ENCODE assay signal across 8 cellular contexts in genomic region chr12:104215638-104216297, GRCh38. TPM values are rescaled to one million over a fixed set of nuclear protein-coding genes. Genes with fewer than 3 reads are reported as not detected.
DNase-seq lines count a peak whose midpoint lies in the region; ATAC-seq and TF ChIP-seq lines count a peak whose summit lies in the region.

Gene TXNRD1 (plus strand): TSS chr12:104215779. CDS start chr12:104215803, 24 bp downstream.

- no TSS peak for BruUV-seq in Panc1 (replicated peaks; lab: Mats Ljungman, UMichigan)

- in situ Hi-C loops in Panc1 (cut with HindIII; ENCODE audit: low pct_unique_long_range_greater_than_20kb, low sequenced_read_pairs), result no loop called here

- intact Hi-C loops in Panc1 (cut with micrococcal nuclease; ENCODE audit: unreplicated experiment), result no loop called here

- ATAC-seq in GM18519 (IDR thresholded peaks at IDR 0.05; ENCODE audit: low FRiP score, unreplicated experiment) (peak; percentile 82), HG02970 (IDR thresholded peaks at IDR 0.05; ENCODE audit: low FRiP score, unreplicated experiment) (peak; percentile 58), Panc1 (peak; percentile 35), foreskin keratinocyte (peak; percentile 47)
- peak; percentile 92 for ATAC-seq in stimulated activated naive CD8-positive, alpha-beta T cell treated with anti-CD3 and anti-CD28 coated beads, Interleukin-15, amount 100 ng/mL, for 72 hours

- H3K4me1 ChIP-seq in Panc1 (ENCODE audit: control insufficient read depth, insufficient read depth, low read length) (peaks cover 45% of the 10 kb centered on the region), foreskin keratinocyte (peaks cover 15% of the 10 kb centered on the region)

- H3K27ac Mint-ChIP-seq in neural crest cell (ENCODE audit: unreplicated experiment), result peak within 1 kb of the TSS; percentile 88
- peak within 1 kb of the TSS; percentile 79 to 87 for H3K27ac Mint-ChIP-seq in stimulated activated naive CD8-positive, alpha-beta T cell treated with anti-CD3 and anti-CD28 coated beads, Interleukin-15, amount 100 ng/mL, for 72 hours

- no peaks in the 10 kb centered on the region for H3K9me3 ChIP-seq in Panc1 (ENCODE audit: control insufficient read depth, insufficient read depth, low read depth, low read length)

- H3K4me3 ChIP-seq in Panc1 (ENCODE audit: low read depth in 2 of 2, low read length in 2 of 2), result peak within 1 kb of the TSS; percentile 20 to 33

- H3K4me3 Mint-ChIP-seq in neural crest cell, result peak within 1 kb of the TSS; percentile 83
- H3K4me3 Mint-ChIP-seq in stimulated activated naive CD8-positive, alpha-beta T cell treated with anti-CD3 and anti-CD28 coated beads, Interleukin-15, amount 100 ng/mL, for 72 hours, result peak within 1 kb of the TSS; percentile 85

- DNase-seq in Panc1 (ENCODE audit: low read depth, low spot score) (peak; percentile 32), foreskin keratinocyte (peak in 1 of 2 donors; percentile 52), neural crest cell (ENCODE audit: low read depth, low spot score) (peak; percentile 78), COR-L47 (lab: John Stamatoyannopoulos, UW) (no peak)
- DNase-seq in activated T-helper 9 cell treated with anti-CD3 and anti-CD28 coated beads, Interleukin-2, amount 50 U/mL, for 16 hours (ENCODE audit: low read depth), result peak; percentile 80
- peak; percentile 88 to 89 for DNase-seq in stimulated activated naive CD8-positive, alpha-beta T cell treated with anti-CD3 and anti-CD28 coated beads, Interleukin-15, amount 100 ng/mL, for 72 hours

- CTCF ChIA-PET in Panc1 (lab: Charles Lee), result interaction anchor here (0.7 kb wide), 2 partner anchors 80 to 556 kb away, joined by 3 to 5 read pairs; no protein-coding TSS in a partner anchor

- H3K36me3 ChIP-seq in Panc1 (ENCODE audit: control insufficient read depth, insufficient read depth, low read length), result no peaks in the 10 kb centered on the region

- peaks cover 8% of the 10 kb centered on the region for H3K27me3 Mint-ChIP-seq in neural crest cell (ENCODE audit: low read depth)
- no peaks in the 10 kb centered on the region for H3K27me3 Mint-ChIP-seq in stimulated activated naive CD8-positive, alpha-beta T cell treated with anti-CD3 and anti-CD28 coated beads, Interleukin-15, amount 100 ng/mL, for 72 hours

- H3K9me3 Mint-ChIP-seq in neural crest cell, result peaks cover 3% of the 10 kb centered on the region
- no peaks in the 10 kb centered on the region for H3K9me3 Mint-ChIP-seq in stimulated activated naive CD8-positive, alpha-beta T cell treated with anti-CD3 and anti-CD28 coated beads, Interleukin-15, amount 100 ng/mL, for 72 hours

- H3K27me3 ChIP-seq in Panc1 (ENCODE audit: control insufficient read depth, insufficient read depth, low read length) (no peaks in the 10 kb centered on the region), foreskin keratinocyte (no peaks in the 10 kb centered on the region)

- no peaks in the 10 kb centered on the region for H3K36me3 Mint-ChIP-seq in neural crest cell (ENCODE audit: low read depth)

- peak; percentile 82 for TF ChIP-seq CTCF in Panc1 (IDR thresholded peaks at IDR 0.05)
- TF ChIP-seq CTCF in foreskin keratinocyte (conservative IDR thresholded peaks at IDR 0.05), result peak; percentile 97
- peak; percentile 91 for TF ChIP-seq CTCF in neural crest cell (conservative IDR thresholded peaks at IDR 0.05)

- H3K27ac ChIP-seq in Panc1 (ENCODE audit: low read length) (peak within 1 kb of the TSS; percentile 99), foreskin keratinocyte (peak within 1 kb of the TSS; percentile 59)

- POLR2A ChIA-PET in Panc1 (lab: Charles Lee), result interaction anchor here (0.6 kb wide), 2 partner anchors 30 to 76 kb away, joined by 9 to 12 read pairs; no protein-coding TSS in a partner anchor

- H3K4me1 Mint-ChIP-seq in neural crest cell, result no peaks in the 10 kb centered on the region
- peaks cover 45% of the 10 kb centered on the region for H3K4me1 Mint-ChIP-seq in stimulated activated naive CD8-positive, alpha-beta T cell treated with anti-CD3 and anti-CD28 coated beads, Interleukin-15, amount 100 ng/mL, for 72 hours

RNA-seq across cellular contexts. Expression of gene TXNRD1, which starts in this region (rescaled TPM):
- 348 TPM for total RNA-seq in Panc1 (2021; ENCODE audit: unreplicated experiment)
- 205 TPM for polyA plus RNA-seq in Panc1 (2012; ENCODE audit: insufficient read length)
- total RNA-seq in foreskin keratinocyte, result 110 and 171 TPM in 2 replicates
- 35.4 and 47.8 TPM in 2 replicates for polyA plus RNA-seq in foreskin keratinocyte
- total RNA-seq in neural crest cell, result 105 and 107 TPM in 2 replicates

Comparison
In these comparisons a context has a peak if more than half of its experiments do, and no peak if none do; other contexts are left out.
1. ATAC-seq: peak in every context shown above with its lines; median percentile 92 in stimulated activated naive CD8-positive, alpha-beta T cell treated with anti-CD3 and anti-CD28 coated beads, Interleukin-15, amount 100 ng/mL, for 72 hours; 82 in GM18519; 58 in HG02970; 47 in foreskin keratinocyte; 35 in Panc1.